1 cellular context compared by ENCODE assay signal in genomic region chr12:90978117-90978770, GRCh38.
TF ChIP-seq lines count a peak whose summit lies in the region.

No MANE protein-coding gene starts in this region.

TF ChIP-seq in H1, 55 proteins besides CTCF, POLR2A, EP300 and RAD21 (continued from another document):
- TF ChIP-seq, protein P1, sequence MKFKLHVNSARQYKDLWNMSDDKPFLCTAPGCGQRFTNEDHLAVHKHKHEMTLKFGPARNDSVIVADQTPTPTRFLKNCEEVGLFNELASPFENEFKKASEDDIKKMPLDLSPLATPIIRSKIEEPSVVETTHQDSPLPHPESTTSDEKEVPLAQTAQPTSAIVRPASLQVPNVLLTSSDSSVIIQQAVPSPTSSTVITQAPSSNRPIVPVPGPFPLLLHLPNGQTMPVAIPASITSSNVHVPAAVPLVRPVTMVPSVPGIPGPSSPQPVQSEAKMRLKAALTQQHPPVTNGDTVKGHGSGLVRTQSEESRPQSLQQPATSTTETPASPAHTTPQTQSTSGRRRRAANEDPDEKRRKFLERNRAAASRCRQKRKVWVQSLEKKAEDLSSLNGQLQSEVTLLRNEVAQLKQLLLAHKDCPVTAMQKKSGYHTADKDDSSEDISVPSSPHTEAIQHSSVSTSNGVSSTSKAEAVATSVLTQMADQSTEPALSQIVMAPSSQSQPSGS (IDR thresholded peaks at IDR 0.05; ENCODE audit: low read length) = no peak
- TF ChIP-seq GABPA (IDR thresholded peaks at IDR 0.05; ENCODE audit: borderline replicate concordance, insufficient read depth, low read length) (no peak), SP1 (IDR thresholded peaks at IDR 0.05; ENCODE audit: low read depth, low read length) (no peak), PHF8 (conservative IDR thresholded peaks at IDR 0.05; ENCODE audit: low read depth, low read length) (no peak), NRF1 (IDR thresholded peaks at IDR 0.05; ENCODE audit: low read depth, low read length) (no peak), CBX8 (IDR thresholded peaks at IDR 0.05; ENCODE audit: borderline replicate concordance, low read depth, low read length) (no peak), BRCA1 (IDR thresholded peaks at IDR 0.05; ENCODE audit: low read depth, low read length) (no peak), CEBPB (IDR thresholded peaks at IDR 0.05; ENCODE audit: low read depth, low read length) (no peak), EGR1 (IDR thresholded peaks at IDR 0.05; ENCODE audit: borderline replicate concordance, low read depth, low read length) (no peak), CHD1 (IDR thresholded peaks at IDR 0.05; ENCODE audit: low read depth, low read length) (no peak), SP2 (IDR thresholded peaks at IDR 0.05; ENCODE audit: low read length) (no peak), YY1 (IDR thresholded peaks at IDR 0.05; ENCODE audit: low read depth, low read length) (no peak), SP4 (IDR thresholded peaks at IDR 0.05; ENCODE audit: low read length) (no peak), RXRA (IDR thresholded peaks at IDR 0.05; ENCODE audit: insufficient read depth, low read depth, low read length) (no peak), SIN3A (conservative IDR thresholded peaks at IDR 0.05 in 1 of 2, IDR thresholded peaks at IDR 0.05 in 1 of 2; ENCODE audit: low read depth in 1 of 2, low read length in 2 of 2) (no peak)
